Comparison of ENCODE assay signal across 20 cellular contexts in genomic region chr18:35778850-35779634, GRCh38.
DNase-seq lines count a peak whose midpoint lies in the region; ATAC-seq and TF ChIP-seq lines count a peak whose summit lies in the region.
"Had no signal": no experiment of that assay in that cellular context is flagged by ENCODE, and none has a peak within 500 bp of the region (broad histone marks: within the 10 kb centered on the region; RNA-seq: fewer than 3 reads in every experiment).

No MANE protein-coding gene starts in this region.

- H3K36me3 Mint-ChIP-seq in activated B cell treated with CpG ODN at 0.5 μM for 24 hours (ENCODE audit: low read depth), result no peaks in the 10 kb centered on the region
- no peaks in the 10 kb centered on the region for H3K36me3 Mint-ChIP-seq in CD14-positive monocyte
- H3K36me3 Mint-ChIP-seq: CD4-positive, CD25-positive, alpha-beta regulatory T cell had no signal

- CTCF ChIA-PET in activated B cell treated with CpG ODN at 0.5 μM for 24 hours (lab: Charles Lee), result no interaction called here

- ATAC-seq in Right ventricle myocardium inferior, result peak; percentile 90
- ATAC-seq in activated B cell treated with CpG ODN at 0.5 μM for 24 hours (ENCODE audit: low read depth), result no peak
- ATAC-seq in left ventricle myocardium superior, result peak; percentile 79
- ATAC-seq in sciatic nerve, result peak; percentile 42

- TF ChIP-seq CTCF in activated B cell treated with CpG ODN at 0.5 μM for 24 hours (IDR thresholded peaks at IDR 0.05) (no peak), CD14-positive monocyte (IDR thresholded peaks at IDR 0.05) (no peak)

- peak; percentile 57 for DNase-seq in Right ventricle myocardium inferior (ENCODE audit: missing footprints)
- DNase-seq in cardiac septum (ENCODE audit: low spot score), result no peak
- no peak for DNase-seq in activated B cell treated with CpG ODN at 0.5 μM for 24 hours
- DNase-seq in left ventricle myocardium superior, result peak; percentile 42
- no peak for DNase-seq in sciatic nerve (ENCODE audit: low spot score)
- DNase-seq in stimulated activated CD4-positive, alpha-beta T cell treated with anti-CD3 and anti-CD28 coated beads, Interleukin-4, amount 100 ng/mL, for 4 hours, result no peak
- no peak for DNase-seq in CD14-positive monocyte (ENCODE audit: low spot score)
- no peak for DNase-seq in NCI-H2227 treated with DMSO at 0.1 percent for 48 hours (lab: John Stamatoyannopoulos, UW)
- DNase-seq: BE2C; CD4-positive, CD25-positive, alpha-beta regulatory T cell; COR-L47; DMS79 treated with DMSO at 0.1 percent for 48 hours; Kasumi-1; MG63; NCI-H1048; NCI-H1436; NCI-H187 treated with DMSO at 0.1 percent for 48 hours; NCI-H510A; OCI-M1; SHP77 had no signal

- H3K4me1 Mint-ChIP-seq in activated B cell treated with CpG ODN at 0.5 μM for 24 hours (no peaks in the 10 kb centered on the region), CD14-positive monocyte (no peaks in the 10 kb centered on the region)
- H3K4me1 Mint-ChIP-seq: CD4-positive, CD25-positive, alpha-beta regulatory T cell had no signal

- H3K27me3 Mint-ChIP-seq in activated B cell treated with CpG ODN at 0.5 μM for 24 hours (peaks cover 23% of the 10 kb centered on the region), CD14-positive monocyte (ENCODE audit: low read depth in 3 of 3) (peaks cover 9 to 13% (median 9%) of the 10 kb centered on the region in 3 donors)

- H3K9me3 Mint-ChIP-seq in activated B cell treated with CpG ODN at 0.5 μM for 24 hours (peaks cover 7% of the 10 kb centered on the region), CD14-positive monocyte (peaks cover 0 to 8% (median 3%) of the 10 kb centered on the region in 7 donors)

- H3K4me3 Mint-ChIP-seq in activated B cell treated with CpG ODN at 0.5 μM for 24 hours (no peak overlapping the region), CD14-positive monocyte (no peak overlapping the region)
- H3K4me3 Mint-ChIP-seq: CD4-positive, CD25-positive, alpha-beta regulatory T cell had no signal

- POLR2A ChIA-PET in activated B cell treated with CpG ODN at 0.5 μM for 24 hours (lab: Charles Lee), result no interaction called here

- H3K27ac Mint-ChIP-seq in activated B cell treated with CpG ODN at 0.5 μM for 24 hours, result peak overlapping the region; percentile 6
- H3K27ac Mint-ChIP-seq in CD14-positive monocyte, result peak overlapping the region in 1 of 7 donors; percentile 8

- intact Hi-C loops in Right ventricle myocardium inferior (cut with DNase I), result no loop called here
- intact Hi-C loops in cardiac septum (cut with DNase I), result no loop called here
- intact Hi-C loops in activated B cell treated with CpG ODN at 0.5 μM for 24 hours (cut with micrococcal nuclease), result no loop called here
- intact Hi-C loops in left ventricle myocardium superior (cut with micrococcal nuclease), result no loop called here
- intact Hi-C loops in sciatic nerve (cut with DNase I), result no loop called here
- intact Hi-C loops in CD14-positive monocyte (cut with micrococcal nuclease), result no loop called here

Comparison
In these comparisons a context has a peak if more than half of its experiments do, and no peak if none do; other contexts are left out.
1. DNase-seq: peak in Right ventricle myocardium inferior (single experiment) and left ventricle myocardium superior (single experiment); none in cardiac septum (single experiment), activated B cell treated with CpG ODN at 0.5 μM for 24 hours (single experiment), sciatic nerve (single experiment), stimulated activated CD4-positive, alpha-beta T cell treated with anti-CD3 and anti-CD28 coated beads, Interleukin-4, amount 100 ng/mL, for 4 hours (0 of 2), CD14-positive monocyte (single experiment) and NCI-H2227 treated with DMSO at 0.1 percent for 48 hours (single experiment).